In genomic region chr11:72040497-72041363, GRCh38 we compare ENCODE assay signal across 8 cellular contexts. TPM values are rescaled to one million over a fixed set of nuclear protein-coding genes. Genes with fewer than 3 reads are reported as not detected.
DNase-seq lines count a peak whose midpoint lies in the region; ATAC-seq and TF ChIP-seq lines count a peak whose summit lies in the region.

No MANE protein-coding gene starts in this region.

- H3K27ac Mint-ChIP-seq in WTC11 (no peak overlapping the region), immature natural killer cell (no peak overlapping the region)

- no peaks in the 10 kb centered on the region for H3K9me3 ChIP-seq in skeletal muscle tissue (ENCODE audit: control insufficient read depth in 3 of 3, low read length in 3 of 3)

- H3K4me3 ChIP-seq in skeletal muscle tissue (ENCODE audit: low read length in 3 of 3), result peak overlapping the region; percentile 90 to 95 (median 94)

- CTCF ChIA-PET in WTC11 (lab: Charles Lee), result interaction anchor here (0.9 to 4.7 kb wide), 7 partner anchors 10 to 414 kb away, joined by 3 to 81 read pairs (median 4); no protein-coding TSS in a partner anchor

- ATAC-seq in WTC11, result peak; percentile 60
- ATAC-seq in HG02571 (IDR thresholded peaks at IDR 0.05; ENCODE audit: unreplicated experiment), result no peak

- DNase-seq in NCI-H2029 treated with DMSO at 0.1 percent for 48 hours (lab: John Stamatoyannopoulos, UW) (peak; percentile 96), WTC11 (ENCODE audit: low spot score) (peak; percentile 71), caudate nucleus (lab: John Stamatoyannopoulos, UW) (peak in 60 of 61 donors; percentile 62 to 97 (median 90)), immature natural killer cell (peak; percentile 72 to 78 (median 76)), NK-92 (lab: John Stamatoyannopoulos, UW; ENCODE audit: unreplicated experiment) (no peak)

- H3K9me3 Mint-ChIP-seq in WTC11, result no peaks in the 10 kb centered on the region
- H3K9me3 Mint-ChIP-seq in immature natural killer cell, result no peaks in the 10 kb centered on the region

- H3K4me1 Mint-ChIP-seq in WTC11 (peaks cover 32% of the 10 kb centered on the region), immature natural killer cell (peaks cover 6 to 13% of the 10 kb centered on the region in 2 donors)

- no peaks in the 10 kb centered on the region; the same call in 1 of the 2 replicates for H3K27me3 Mint-ChIP-seq in WTC11 (ENCODE audit: low read depth)
- H3K27me3 Mint-ChIP-seq in immature natural killer cell (ENCODE audit: low read depth in 3 of 3), result no peaks in the 10 kb centered on the region

- TF ChIP-seq CTCF in WTC11 (IDR thresholded peaks at IDR 0.05), result no peak

- H3K27me3 ChIP-seq in skeletal muscle tissue (ENCODE audit: control insufficient read depth in 3 of 3, insufficient read depth in 3 of 3, low read length in 3 of 3), result no peaks in the 10 kb centered on the region

- H3K4me3 Mint-ChIP-seq in WTC11 (no peak overlapping the region), immature natural killer cell (no peak overlapping the region)

- POLR2A ChIA-PET in WTC11 (lab: Charles Lee), result interaction anchor here (0.7 to 1.0 kb wide), 3 partner anchors 31 to 197 kb away, joined by 3 to 4 read pairs (median 3); no protein-coding TSS in a partner anchor

- peaks cover 0 to under 1% (median under 1%) of the 10 kb centered on the region in 3 donors for H3K36me3 ChIP-seq in skeletal muscle tissue (ENCODE audit: control insufficient read depth in 3 of 3, insufficient read depth in 3 of 3, low read length in 3 of 3)

- peaks cover 4% of the 10 kb centered on the region for H3K36me3 Mint-ChIP-seq in WTC11
- H3K36me3 Mint-ChIP-seq in immature natural killer cell, result peaks cover 0 to 4% (median under 1%) of the 10 kb centered on the region in 3 donors

- peak; percentile 12 for TF ChIP-seq POLR2A in GM18526 (IDR thresholded peaks at IDR 0.05; ENCODE audit: extremely low read depth, insufficient read length)

- peak overlapping the region; percentile 86 to 99 (median 99) for H3K9ac ChIP-seq in skeletal muscle tissue (ENCODE audit: low read depth in 1 of 3, low read length in 3 of 3)

- H3K27ac ChIP-seq in caudate nucleus (ENCODE audit: low read depth, low read length), result peak overlapping the region; percentile 100
- H3K27ac ChIP-seq in skeletal muscle tissue (ENCODE audit: low read depth, low read length), result peak overlapping the region; percentile 97

- H3K4me1 ChIP-seq in skeletal muscle tissue (ENCODE audit: control insufficient read depth in 3 of 3, insufficient read depth in 3 of 3, low read length in 3 of 3), result peaks cover 51 to 52% (median 51%) of the 10 kb centered on the region in 3 donors

TF ChIP-seq in WTC11, 78 proteins besides CTCF, POLR2A, EP300 and RAD21:
- TF ChIP-seq GABPB1 (CRISPR knock-in tag; IDR thresholded peaks at IDR 0.05), result 0 out of 2 replicates have a peak, but pooled peaks have one; percentile 23
- peak; percentile 10; the same call in 1 of the 2 replicates for TF ChIP-seq ETV6 (CRISPR knock-in tag; IDR thresholded peaks at IDR 0.05)
- no peak for TF ChIP-seq ESRRA (CRISPR knock-in tag; IDR thresholded peaks at IDR 0.05; ENCODE audit: borderline replicate concordance)
- TF ChIP-seq ZNF423 (CRISPR knock-in tag; IDR thresholded peaks at IDR 0.05), result peak; percentile 38; the same call in 1 of the 2 replicates

RNA-seq across cellular contexts. Expression of gene NUMA1, which starts 39.6 kb away (rescaled TPM):
- total RNA-seq in WTC11 (2021), result 117 to 147 TPM (median 118 TPM) in 3 replicates
- polyA plus RNA-seq in immature natural killer cell, result 10 to 100 TPM in 2 of 3 donors, 1 to 10 TPM in 1; 2.7 to 92.5 (median 10.5) TPM
- 177 TPM for total RNA-seq in skeletal muscle tissue

RNA-seq across cellular contexts. Expression of gene LRRC51, which starts 39.9 kb away (rescaled TPM):
- total RNA-seq in WTC11 (2021), result 5.3 to 5.6 TPM (median 5.3 TPM) in 3 replicates
- polyA plus RNA-seq in immature natural killer cell, result 1 to 10 TPM in 2 of 3 donors, not detected in 1; 3.4 to 4.7 TPM
- 2.6 TPM for total RNA-seq in skeletal muscle tissue

RNA-seq across cellular contexts. Expression of gene IL18BP, which starts 42.0 kb away (rescaled TPM):
- total RNA-seq in WTC11 (2021) (14.1 to 17.3 TPM (median 15.0 TPM) in 3 replicates), skeletal muscle tissue (3.1 TPM)
- 10 to 100 TPM in 1 of 3 donors, 1 to 10 TPM in 2; 6.0 to 22.6 (median 8.6) TPM for polyA plus RNA-seq in immature natural killer cell
